1 cellular context compared by ENCODE assay signal in the genomic region with DNA sequence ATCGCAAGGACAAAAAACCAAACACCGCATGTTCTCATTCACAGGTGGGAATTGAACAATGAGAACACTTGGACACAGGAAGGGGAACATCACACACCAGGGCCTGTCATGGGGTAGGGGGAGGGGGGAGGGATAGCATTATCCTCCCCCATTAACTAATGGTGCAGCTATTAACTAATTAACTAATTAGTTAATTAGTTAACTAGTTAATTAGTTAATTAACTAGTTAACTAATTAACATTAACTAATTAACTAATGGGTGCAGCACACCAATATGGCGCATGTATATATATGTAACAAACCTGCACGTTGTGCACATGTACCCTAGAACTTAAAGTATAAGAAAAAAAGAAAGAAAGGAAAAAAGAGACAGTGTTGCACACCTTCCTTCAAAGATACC.
TF ChIP-seq lines count a peak whose summit lies in the region.
"Not testable (repeated sequence)": the region's sequence is repeated elsewhere in the genome, so short reads cannot be mapped to it uniquely, and the experiment has no call there.

No MANE protein-coding gene starts in this region.

TF ChIP-seq in K562, 482 proteins besides CTCF, POLR2A, EP300 and RAD21:
- TF ChIP-seq BRCA1 (IDR thresholded peaks at IDR 0.05): peak; percentile 98; the same call in 1 of the 2 replicates
- TF ChIP-seq BRCA1 (CRISPR knock-in tag; IDR thresholded peaks at IDR 0.05): not testable (repeated sequence)
- peak; percentile 83 for TF ChIP-seq BRD9 (IDR thresholded peaks at IDR 0.05; ENCODE audit: low read depth, partially characterized antibody)
- TF ChIP-seq DACH1 (IDR thresholded peaks at IDR 0.05; ENCODE audit: partially characterized antibody): peak; percentile 97
- TF ChIP-seq MEIS2 (IDR thresholded peaks at IDR 0.05; ENCODE audit: partially characterized antibody): peak; percentile 47
- TF ChIP-seq MCM7 (IDR thresholded peaks at IDR 0.05): peak in 1 of 2 experiments; percentile 95; a peak in 2 of 4 replicates
- TF ChIP-seq, protein P1, sequence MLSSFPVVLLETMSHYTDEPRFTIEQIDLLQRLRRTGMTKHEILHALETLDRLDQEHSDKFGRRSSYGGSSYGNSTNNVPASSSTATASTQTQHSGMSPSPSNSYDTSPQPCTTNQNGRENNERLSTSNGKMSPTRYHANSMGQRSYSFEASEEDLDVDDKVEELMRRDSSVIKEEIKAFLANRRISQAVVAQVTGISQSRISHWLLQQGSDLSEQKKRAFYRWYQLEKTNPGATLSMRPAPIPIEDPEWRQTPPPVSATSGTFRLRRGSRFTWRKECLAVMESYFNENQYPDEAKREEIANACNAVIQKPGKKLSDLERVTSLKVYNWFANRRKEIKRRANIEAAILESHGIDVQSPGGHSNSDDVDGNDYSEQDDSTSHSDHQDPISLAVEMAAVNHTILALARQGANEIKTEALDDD (IDR thresholded peaks at IDR 0.05): peak; percentile 98
TF ChIP-seq in K562: peak in this region for 6; not testable (repeated sequence) for 476.
